Comparison of ENCODE assay signal across 8 cellular contexts in the genomic region with DNA sequence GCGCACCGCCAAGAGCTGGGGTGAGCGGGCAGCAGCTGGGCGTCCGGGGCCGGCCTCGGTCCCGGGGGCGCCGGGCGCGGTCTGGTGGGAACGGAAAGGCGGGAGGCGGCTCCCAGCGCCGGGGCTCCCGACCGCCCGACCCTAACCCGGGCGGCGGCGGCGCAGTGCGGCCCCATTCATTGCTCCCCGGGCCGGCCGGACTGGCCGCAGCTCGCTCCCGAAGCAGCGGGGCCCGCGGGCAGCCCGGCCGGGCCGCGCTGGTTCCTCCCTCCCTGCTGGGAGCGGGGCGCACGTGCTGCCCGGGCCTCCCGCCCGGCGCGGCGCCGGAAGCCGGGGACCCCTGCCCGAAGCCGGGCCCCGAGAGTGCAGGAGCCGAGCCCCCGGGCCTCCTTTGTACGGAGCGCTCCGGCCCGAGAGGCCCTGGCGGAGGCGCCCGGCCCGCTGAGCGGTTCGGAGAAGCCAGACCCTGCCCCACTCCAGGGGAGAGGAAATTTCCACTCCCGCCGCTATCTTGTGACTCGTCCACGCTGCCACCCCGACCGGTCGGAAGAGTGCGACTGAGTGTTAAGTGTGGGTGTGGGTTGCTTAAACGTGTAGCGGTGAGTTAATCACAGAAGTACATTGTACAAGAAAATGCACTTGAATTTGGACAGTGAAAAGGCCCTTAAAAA. TPM values are rescaled to one million over a fixed set of nuclear protein-coding genes. Genes with fewer than 3 reads are reported as not detected.
DNase-seq lines count a peak whose midpoint lies in the region; ATAC-seq and TF ChIP-seq lines count a peak whose summit lies in the region.

No MANE protein-coding gene starts in this region.

- H3K4me3 ChIP-seq in BE2C (ENCODE audit: low read depth, low read length) (peak overlapping the region; percentile 95), parathyroid adenoma (ENCODE audit: low read depth, low read length) (peak overlapping the region; percentile 67), tibial nerve (peak overlapping the region; percentile 73 to 92 (median 87))

- no peaks in the 10 kb centered on the region for H3K9me3 ChIP-seq in BE2C
- H3K9me3 ChIP-seq in parathyroid adenoma (ENCODE audit: control insufficient read depth, low read length): no peaks in the 10 kb centered on the region
- H3K9me3 ChIP-seq in tibial nerve: no peaks in the 10 kb centered on the region

- peak overlapping the region; percentile 93 for H3K27ac Mint-ChIP-seq in activated naive CD8-positive, alpha-beta T cell

- H3K79me2 ChIP-seq in parathyroid adenoma: peaks cover 9% of the 10 kb centered on the region

- TF ChIP-seq POLR2A in tibial nerve (IDR thresholded peaks at IDR 0.05): peak; percentile 18 to 19

- DNase-seq in BE2C (peak; percentile 54), GM19238 (ENCODE audit: insufficient read length, low spot score) (peak; percentile 32), SK-MEL-5 (ENCODE audit: low read depth, low spot score) (peak; percentile 42), cardiac septum (ENCODE audit: low spot score) (peak; percentile 79), tibial nerve (ENCODE audit: low spot score in 2 of 2) (peak in 1 of 2 donors; percentile 54)

- H3K27me3 ChIP-seq in BE2C (no peaks in the 10 kb centered on the region), parathyroid adenoma (ENCODE audit: control insufficient read depth, insufficient read depth, low read length) (no peaks in the 10 kb centered on the region), tibial nerve (no peaks in the 10 kb centered on the region)

- ATAC-seq in HG03354 (IDR thresholded peaks at IDR 0.05; ENCODE audit: poor library complexity, severe bottlenecking, unreplicated experiment): peak; percentile 21

- H3K9me3 Mint-ChIP-seq in activated naive CD8-positive, alpha-beta T cell (ENCODE audit: low read depth): no peaks in the 10 kb centered on the region

- no peaks in the 10 kb centered on the region for H3K27me3 Mint-ChIP-seq in activated naive CD8-positive, alpha-beta T cell

- peaks cover 10% of the 10 kb centered on the region for H3K36me3 Mint-ChIP-seq in activated naive CD8-positive, alpha-beta T cell

- intact Hi-C loops in cardiac septum (cut with DNase I): loop anchor here (1.0 to 10.0 kb wide), 3 partner anchors 139 to 392 kb away; a partner anchor contains a TSS

- H3K4me3 Mint-ChIP-seq in activated naive CD8-positive, alpha-beta T cell: peak overlapping the region; percentile 95

- no peak for TF ChIP-seq CTCF in BE2C (IDR thresholded peaks at IDR 0.05; ENCODE audit: low read depth, low read length)
- no peak for TF ChIP-seq CTCF in parathyroid adenoma (IDR thresholded peaks at IDR 0.05)
- peak in 1 of 5 experiments; percentile 3 for TF ChIP-seq CTCF in tibial nerve (IDR thresholded peaks at IDR 0.05)

- TF ChIP-seq EP300 in tibial nerve (IDR thresholded peaks at IDR 0.05): peak in 1 of 2 donors; percentile 72

- in situ Hi-C loops in SK-MEL-5 (cut with HindIII; ENCODE audit: low pct_unique_long_range_greater_than_20kb, low sequenced_read_pairs): loop anchor here (25.0 kb wide), 1 partner anchor 90 kb away; no protein-coding TSS in a partner anchor

- H3K4me2 ChIP-seq in parathyroid adenoma (ENCODE audit: low read length): peak overlapping the region; percentile 81

- H3K27ac ChIP-seq in parathyroid adenoma (peak overlapping the region; percentile 83), tibial nerve (peak overlapping the region; percentile 97 to 100 (median 99))

- H3K4me1 ChIP-seq in BE2C (peaks cover 8% of the 10 kb centered on the region), parathyroid adenoma (no peaks in the 10 kb centered on the region), tibial nerve (peaks cover 0 to 35% (median 7%) of the 10 kb centered on the region in 4 donors)

- H3K4me1 Mint-ChIP-seq in activated naive CD8-positive, alpha-beta T cell (ENCODE audit: low read depth): peaks cover 48% of the 10 kb centered on the region

- WGBS in tibial nerve, 2 donors: 2% methylated on average over 24 to 30 of the region's 75 CpGs

- H3K36me3 ChIP-seq in BE2C (peaks cover 22% of the 10 kb centered on the region), parathyroid adenoma (ENCODE audit: control insufficient read depth, insufficient read depth, low read length) (no peaks in the 10 kb centered on the region), tibial nerve (no peaks in the 10 kb centered on the region)

- peak overlapping the region; percentile 92 for H2AFZ ChIP-seq in parathyroid adenoma

- H3K9ac ChIP-seq in parathyroid adenoma: peak overlapping the region; percentile 16

RNA-seq across cellular contexts. Expression of a gene that starts 0.6 kb away (rescaled TPM):
- 143 TPM for polyA plus RNA-seq in BE2C (2012; ENCODE audit: insufficient read depth, insufficient read length, low read depth)
- 80.7 and 81.6 TPM in 2 replicates for total RNA-seq in SK-MEL-5 (2014; rRNA removed; shearing (Covaris generic))
- 184 and 218 TPM in 2 replicates for polyA plus RNA-seq in SK-MEL-5 (2015; cell fraction: cytosol; rRNA removed)
- 72.3 and 88.0 TPM in 2 replicates for polyA plus RNA-seq in SK-MEL-5 (2015; cell fraction: nucleus; rRNA removed)
- total RNA-seq in cardiac septum (60.3 TPM), tibial nerve (10 to 100 TPM; 73.3 to 98.0 (median 92.9) TPM)
